Comparison of ENCODE assay signal across 1 cellular context in genomic region chr20:20037960-20038359, GRCh38.
TF ChIP-seq lines count a peak whose summit lies in the region.

No MANE protein-coding gene starts in this region.

TF ChIP-seq in GM23338, 12 proteins besides CTCF, POLR2A, EP300 and RAD21 (continued from another document):
- TF ChIP-seq ZNF462 (CRISPR knock-in tag; IDR thresholded peaks at IDR 0.05) = no peak
- no peak for TF ChIP-seq EZH2phosphoT487 (IDR thresholded peaks at IDR 0.05; ENCODE audit: unreplicated experiment)
- no peak for TF ChIP-seq ZNF114 (CRISPR knock-in tag; IDR thresholded peaks at IDR 0.05)
